In genomic region chr18:31508781-31509180, GRCh38 we compare ENCODE assay signal across 1 cellular context.
TF ChIP-seq lines count a peak whose summit lies in the region.

No MANE protein-coding gene starts in this region.

TF ChIP-seq in Ishikawa, 13 proteins besides CTCF, POLR2A, EP300 and RAD21:
- no peak for TF ChIP-seq ZBTB7A (IDR thresholded peaks at IDR 0.05; ENCODE audit: low read depth)
- TF ChIP-seq NFIC (IDR thresholded peaks at IDR 0.05) = 0 out of 2 replicates have a peak, but pooled peaks have one; percentile 13
